ENCODE assay signal across 9 cellular contexts in genomic region chr16:4319454-4319853, GRCh38. TPM values are rescaled to one million over a fixed set of nuclear protein-coding genes. Genes with fewer than 3 reads are reported as not detected.
DNase-seq lines count a peak whose midpoint lies in the region; ATAC-seq, FAIRE-seq and TF ChIP-seq lines count a peak whose summit lies in the region.
"Had no signal": no experiment of that assay in that cellular context is flagged by ENCODE, and none has a peak within 500 bp of the region (broad histone marks: within the 10 kb centered on the region; RNA-seq: fewer than 3 reads in every experiment).

No MANE protein-coding gene starts in this region.

- H3K36me3 ChIP-seq in DND-41 (ENCODE audit: insufficient read depth, low read length), result no peaks in the 10 kb centered on the region
- no peaks in the 10 kb centered on the region for H3K36me3 ChIP-seq in KMS-11 (ENCODE audit: insufficient read depth)
- H3K36me3 ChIP-seq in K562 (ENCODE audit: control insufficient read depth, insufficient read depth, low read length), result no peaks in the 10 kb centered on the region
- H3K36me3 ChIP-seq in rectal smooth muscle tissue (ENCODE audit: control insufficient read depth, insufficient read depth, low read length), result no peaks in the 10 kb centered on the region

- no peak for FAIRE-seq in K562 (lab: Jason Lieb, UNC)
- FAIRE-seq: bronchial epithelial cell had no signal

- H3K9ac ChIP-seq in DND-41 (ENCODE audit: low read depth, low read length), result no peak overlapping the region
- no peak overlapping the region for H3K9ac ChIP-seq in KMS-11
- H3K9ac ChIP-seq in K562 (ENCODE audit: insufficient read depth in 1 of 2, low read depth in 2 of 2, low read length in 2 of 2), result peak overlapping the region in 1 of 2 experiments; percentile 72; a peak in 2 of 4 replicates
- H3K9ac ChIP-seq in rectal smooth muscle tissue (ENCODE audit: low read length), result no peak overlapping the region

- no peak for TF ChIP-seq EP300 in K562 (IDR thresholded peaks at IDR 0.05; ENCODE audit: low read length)

- H2AFZ ChIP-seq in DND-41 (ENCODE audit: low read depth, low read length), result no peak overlapping the region
- no peak overlapping the region for H2AFZ ChIP-seq in KMS-11 (ENCODE audit: low read depth)
- H2AFZ ChIP-seq in K562 (ENCODE audit: low read depth, low read length), result no peak overlapping the region

- TF ChIP-seq POLR2A in K562 (conservative IDR thresholded peaks at IDR 0.05), result no peak

- no peaks in the 10 kb centered on the region for H3K9me1 ChIP-seq in K562 (ENCODE audit: control insufficient read depth, insufficient read depth, low read length)

- H3K27ac ChIP-seq in DND-41 (ENCODE audit: low read length), result no peak overlapping the region
- no peak overlapping the region for H3K27ac ChIP-seq in KMS-11
- no peak overlapping the region for H3K27ac ChIP-seq in K562 (ENCODE audit: extremely low read depth, low read depth, low read length)
- H3K27ac ChIP-seq in rectal smooth muscle tissue (ENCODE audit: low read depth, low read length), result peak overlapping the region; percentile 32

- H3K79me2 ChIP-seq in DND-41 (ENCODE audit: insufficient read depth, low read length), result no peaks in the 10 kb centered on the region
- peaks cover 51% of the 10 kb centered on the region for H3K79me2 ChIP-seq in KMS-11 (ENCODE audit: insufficient read depth, low read depth)
- H3K79me2 ChIP-seq in K562 (ENCODE audit: control insufficient read depth, insufficient read depth, low read length), result peaks cover 19% of the 10 kb centered on the region

- POLR2A ChIA-PET in K562 (lab: Yijun Ruan, JAX), result interaction anchor here (0.7 kb wide), 1 partner anchor 10 kb away, joined by 3 read pairs; no protein-coding TSS in a partner anchor

- DNase-seq in DND-41 (peak; percentile 58), K562 (ENCODE audit: extremely low read depth in 1 of 4, low spot score in 3 of 4) (peak in 2 of 4 experiments; percentile 51 to 70), medulla oblongata (ENCODE audit: extremely low spot score) (no peak), AG08396 (ENCODE audit: low spot score) (no peak)

- TF ChIP-seq CTCF in DND-41 (IDR thresholded peaks at IDR 0.05; ENCODE audit: borderline replicate concordance, extremely low read depth, low read length, poor library complexity, severe bottlenecking) (no peak), KMS-11 (conservative IDR thresholded peaks at IDR 0.05; ENCODE audit: low read depth, low read length) (no peak), K562 (IDR thresholded peaks at IDR 0.05 in 2 of 3, conservative IDR thresholded peaks at IDR 0.05 in 1 of 3; ENCODE audit: insufficient read depth in 2 of 3, low read depth in 1 of 3, low read length in 3 of 3) (no peak)

- intact Hi-C loops in K562 (cut with micrococcal nuclease), result no loop called here

- 21% methylated on average over 9 of the region's 13 CpGs for WGBS in K562 (ENCODE audit: insufficient coverage, low coverage, missing lambda C conversion rate)

- H3K9me3 ChIP-seq in DND-41 (ENCODE audit: insufficient read depth, low read length, severe bottlenecking) (no peaks in the 10 kb centered on the region), K562 (replicated peaks; ENCODE audit: control insufficient read depth, insufficient read depth, low read depth, low read length) (no peaks in the 10 kb centered on the region)

- BruUV-seq in K562 (replicated peaks; lab: Mats Ljungman, UMichigan), result no TSS peak

- CTCF ChIA-PET in K562 (lab: Yijun Ruan, JAX; ENCODE audit: low intra/inter-chr PET ratio), result no interaction called here

- H3K4me1 ChIP-seq in DND-41 (ENCODE audit: insufficient read depth, low read length), result peaks cover 16% of the 10 kb centered on the region
- peaks cover 45% of the 10 kb centered on the region for H3K4me1 ChIP-seq in KMS-11 (ENCODE audit: low read depth, poor library complexity, severe bottlenecking)
- H3K4me1 ChIP-seq in K562 (replicated peaks in 1 of 2; ENCODE audit: control insufficient read depth in 2 of 2, insufficient read depth in 2 of 2, low read length in 2 of 2), result peaks cover 3 to 84% of the 10 kb centered on the region in 2 experiments; a peak in 4 of 5 replicates
- peaks cover 40% of the 10 kb centered on the region for H3K4me1 ChIP-seq in rectal smooth muscle tissue (ENCODE audit: control insufficient read depth, insufficient read depth, low read length)

- in situ Hi-C loops in K562 (cut with MboI), result no loop called here

- H3K4me3 ChIP-seq in DND-41 (ENCODE audit: low read depth in 1 of 2, low read length in 2 of 2), result no peak overlapping the region
- no peak overlapping the region for H3K4me3 ChIP-seq in KMS-11 (IDR thresholded peaks at IDR 0.05; ENCODE audit: insufficient read depth, low read depth, low read length)
- no peak overlapping the region for H3K4me3 ChIP-seq in K562
- no peak overlapping the region for H3K4me3 ChIP-seq in rectal smooth muscle tissue (ENCODE audit: low read length)

- H3K27me3 ChIP-seq in DND-41 (ENCODE audit: insufficient read depth, low read length, poor library complexity) (peaks cover 9% of the 10 kb centered on the region), KMS-11 (ENCODE audit: insufficient read depth, low read depth) (no peaks in the 10 kb centered on the region), K562 (ENCODE audit: control insufficient read depth in 2 of 2, insufficient read depth in 2 of 2, low read length in 2 of 2) (no peaks in the 10 kb centered on the region), rectal smooth muscle tissue (ENCODE audit: control insufficient read depth, insufficient read depth, low read length) (peaks cover 9% of the 10 kb centered on the region)

- ATAC-seq in DND-41 (ENCODE audit: insufficient read depth, low read depth) (peak; percentile 56), K562 (peak; percentile 62), GM21360 (IDR thresholded peaks at IDR 0.05; ENCODE audit: unreplicated experiment) (no peak), HG03196 (IDR thresholded peaks at IDR 0.05; ENCODE audit: unreplicated experiment) (no peak)

- H3K4me2 ChIP-seq in DND-41 (ENCODE audit: insufficient read depth, low read length) (no peak overlapping the region), KMS-11 (peak overlapping the region; percentile 96), K562 (ENCODE audit: insufficient read depth, low read length) (no peak overlapping the region)

- TF ChIP-seq RAD21 in K562 (CRISPR knock-in tag; conservative IDR thresholded peaks at IDR 0.05 in 1 of 2, IDR thresholded peaks at IDR 0.05 in 1 of 2), result no peak

- H4K20me1 ChIP-seq in DND-41 (ENCODE audit: insufficient read depth, low read length) (peaks cover 45% of the 10 kb centered on the region), KMS-11 (ENCODE audit: insufficient read depth) (no peaks in the 10 kb centered on the region; the same call in 1 of the 2 replicates), K562 (replicated peaks; ENCODE audit: control insufficient read depth, insufficient read depth, low read length) (peaks cover 9% of the 10 kb centered on the region)

RNA-seq across cellular contexts. Expression of gene GLIS2, which starts 3.6 kb away (rescaled TPM):
- 2.1 and 6.1 TPM in 2 replicates for total RNA-seq in K562 (2011; cell fraction: chromatin; rRNA removed; ENCODE audit: low replicate concordance)
- total RNA-seq in K562 (2011; cell fraction: nucleolus; rRNA removed), result 3.8 and 4.2 TPM in 2 replicates
- 2.9 and 3.6 TPM in 2 replicates for total RNA-seq in K562 (2011; cell fraction: nucleoplasm; rRNA removed)
- total RNA-seq in K562 (2014; rRNA removed), result 0.91 and 1.4 TPM in 2 replicates
- 0.10 and 0.11 TPM in 2 replicates for total RNA-seq in K562 (2014; rRNA removed; fragmentation: Illumina TruSeq; extraction: Trizol)
- 0.33 and 0.68 TPM in 2 replicates for total RNA-seq in K562 (2015; rRNA removed; fragmentation: Illumina TruSeq; extraction: Trizol)
- 7.6 and 9.0 TPM in 2 replicates for total RNA-seq in K562 (2021)
- polyA plus RNA-seq in K562 (2011; rRNA removed), result 0.57 and 1.0 TPM in 2 replicates
- polyA plus RNA-seq in K562 (2011; cell fraction: cytosol; rRNA removed), result 1.0 and 2.2 TPM in 2 replicates
- polyA plus RNA-seq in K562 (2011; cell fraction: nucleus; rRNA removed), result 2.8 and 4.9 TPM in 2 replicates
- polyA plus RNA-seq in K562 (2012), result 6.8 and 7.9 TPM in 2 replicates
- polyA plus RNA-seq in K562 (2014; fragmentation: Illumina TruSeq; extraction: Trizol), result 2.2 and 5.8 TPM in 2 replicates
- under 1 TPM; 0.10 to 0.25 TPM for polyA plus RNA-seq in K562 (2014; fragmentation: Nextera tagmentation; extraction: Ambion mirVana)
- polyA plus RNA-seq in K562 (2014; rRNA removed), result 2.3 and 2.9 TPM in 2 replicates
- 0.27 and 0.32 TPM in 2 replicates for polyA minus RNA-seq in K562 (2011; rRNA and poly(A)+ RNA removed)
- 3.3 and 4.6 TPM in 2 replicates for polyA minus RNA-seq in K562 (2011; cell fraction: cytosol; rRNA and poly(A)+ RNA removed)
- 1.00 and 1.1 TPM in 2 replicates for polyA minus RNA-seq in K562 (2011; cell fraction: nucleus; rRNA and poly(A)+ RNA removed)

RNA-seq across cellular contexts. Expression of gene PAM16, which starts 31.7 kb away (rescaled TPM):
- total RNA-seq in K562 (2011; cell fraction: chromatin; rRNA removed; ENCODE audit: low replicate concordance), result 70.0 and 135 TPM in 2 replicates
- 74.5 and 92.1 TPM in 2 replicates for total RNA-seq in K562 (2011; cell fraction: nucleolus; rRNA removed)
- total RNA-seq in K562 (2011; cell fraction: nucleoplasm; rRNA removed), result 76.8 and 107 TPM in 2 replicates
- total RNA-seq in K562 (2014; rRNA removed), result 173 and 213 TPM in 2 replicates
- 32.6 and 38.7 TPM in 2 replicates for total RNA-seq in K562 (2014; rRNA removed; fragmentation: Illumina TruSeq; extraction: Trizol)
- total RNA-seq in K562 (2015; rRNA removed; fragmentation: Illumina TruSeq; extraction: Trizol), result 48.4 and 56.1 TPM in 2 replicates
- 123 and 150 TPM in 2 replicates for total RNA-seq in K562 (2021)
- 79.3 and 88.9 TPM in 2 replicates for polyA plus RNA-seq in K562 (2011; rRNA removed)
- 175 and 283 TPM in 2 replicates for polyA plus RNA-seq in K562 (2011; cell fraction: cytosol; rRNA removed)
- polyA plus RNA-seq in K562 (2011; cell fraction: nucleus; rRNA removed), result 85.0 and 101 TPM in 2 replicates
- 96.6 and 100 TPM in 2 replicates for polyA plus RNA-seq in K562 (2012)
- 49.0 and 66.3 TPM in 2 replicates for polyA plus RNA-seq in K562 (2014; fragmentation: Illumina TruSeq; extraction: Trizol)
- polyA plus RNA-seq in K562 (2014; fragmentation: Nextera tagmentation; extraction: Ambion mirVana), result 10 to 100 TPM; 41.5 to 81.1 TPM
- 243 and 273 TPM in 2 replicates for polyA plus RNA-seq in K562 (2014; rRNA removed)
- polyA minus RNA-seq in K562 (2011; rRNA and poly(A)+ RNA removed), result 10.6 and 11.8 TPM in 2 replicates
- 19.8 and 22.7 TPM in 2 replicates for polyA minus RNA-seq in K562 (2011; cell fraction: cytosol; rRNA and poly(A)+ RNA removed)
- polyA minus RNA-seq in K562 (2011; cell fraction: nucleus; rRNA and poly(A)+ RNA removed), result 10.8 and 13.7 TPM in 2 replicates

RNA-seq across cellular contexts. Expression of gene TFAP4, which starts 46.6 kb away (rescaled TPM):
- 12.1 and 23.1 TPM in 2 replicates for total RNA-seq in K562 (2011; cell fraction: chromatin; rRNA removed; ENCODE audit: low replicate concordance)
- total RNA-seq in K562 (2011; cell fraction: nucleolus; rRNA removed), result 12.4 and 13.3 TPM in 2 replicates
- 11.0 and 16.1 TPM in 2 replicates for total RNA-seq in K562 (2011; cell fraction: nucleoplasm; rRNA removed)
- total RNA-seq in K562 (2014; rRNA removed) (27.7 and 28.8 TPM in 2 replicates), K562 (2014; rRNA removed; fragmentation: Illumina TruSeq; extraction: Trizol) (5.6 and 7.7 TPM in 2 replicates), K562 (2015; rRNA removed; fragmentation: Illumina TruSeq; extraction: Trizol) (16.2 and 16.9 TPM in 2 replicates), K562 (2021) (31.2 and 32.8 TPM in 2 replicates)
- polyA plus RNA-seq in K562 (2011; rRNA removed) (8.5 and 15.3 TPM in 2 replicates), K562 (2014; fragmentation: Illumina TruSeq; extraction: Trizol) (10.6 and 13.6 TPM in 2 replicates), K562 (2014; fragmentation: Nextera tagmentation; extraction: Ambion mirVana) (under 1 TPM; 0.10 to 0.11 TPM), K562 (2014; rRNA removed) (19.8 and 22.6 TPM in 2 replicates)
- 8.1 and 15.3 TPM in 2 replicates for polyA plus RNA-seq in K562 (2011; cell fraction: cytosol; rRNA removed)
- 12.2 and 17.2 TPM in 2 replicates for polyA plus RNA-seq in K562 (2011; cell fraction: nucleus; rRNA removed)
- polyA plus RNA-seq in K562 (2012), result 15.9 and 19.7 TPM in 2 replicates
- polyA minus RNA-seq in K562 (2011; rRNA and poly(A)+ RNA removed), result 14.2 and 15.3 TPM in 2 replicates
- polyA minus RNA-seq in K562 (2011; cell fraction: cytosol; rRNA and poly(A)+ RNA removed), result 15.2 and 18.3 TPM in 2 replicates
- 5.0 and 8.7 TPM in 2 replicates for polyA minus RNA-seq in K562 (2011; cell fraction: nucleus; rRNA and poly(A)+ RNA removed)

RNA-seq across cellular contexts. Expression of gene VASN, which starts 52.2 kb away (rescaled TPM):
- 1.2 and 9.8 TPM in 2 replicates for total RNA-seq in K562 (2011; cell fraction: chromatin; rRNA removed; ENCODE audit: low replicate concordance)
- 10.1 and 15.2 TPM in 2 replicates for total RNA-seq in K562 (2011; cell fraction: nucleolus; rRNA removed)
- total RNA-seq in K562 (2011; cell fraction: nucleoplasm; rRNA removed), result 3.7 and 5.7 TPM in 2 replicates
- 1.7 and 2.2 TPM in 2 replicates for total RNA-seq in K562 (2014; rRNA removed)
- 0.06 and 0.07 TPM in 2 replicates for total RNA-seq in K562 (2014; rRNA removed; fragmentation: Illumina TruSeq; extraction: Trizol)
- 0.51 and 1.1 TPM in 2 replicates for total RNA-seq in K562 (2015; rRNA removed; fragmentation: Illumina TruSeq; extraction: Trizol)
- total RNA-seq in K562 (2021), result 2.4 and 2.5 TPM in 2 replicates
- 0.31 and 1.2 TPM in 2 replicates for polyA plus RNA-seq in K562 (2011; rRNA removed)
- 0.78 and 3.2 TPM in 2 replicates for polyA plus RNA-seq in K562 (2011; cell fraction: cytosol; rRNA removed)
- polyA plus RNA-seq in K562 (2011; cell fraction: nucleus; rRNA removed), result 1.2 and 2.6 TPM in 2 replicates
- polyA plus RNA-seq in K562 (2012), result 2.9 and 6.1 TPM in 2 replicates
- 0.16 and 0.42 TPM in 2 replicates for polyA plus RNA-seq in K562 (2014; fragmentation: Illumina TruSeq; extraction: Trizol)
- polyA plus RNA-seq in K562 (2014; fragmentation: Nextera tagmentation; extraction: Ambion mirVana), result under 1 TPM in 1 of 2 experiments, not detected in 1; 0.01 TPM
- polyA plus RNA-seq in K562 (2014; rRNA removed), result 0.78 and 0.90 TPM in 2 replicates
- 0.56 and 0.63 TPM in 2 replicates for polyA minus RNA-seq in K562 (2011; rRNA and poly(A)+ RNA removed)
- polyA minus RNA-seq in K562 (2011; cell fraction: cytosol; rRNA and poly(A)+ RNA removed), result 1.1 and 2.8 TPM in 2 replicates
- 3.4 and 6.3 TPM in 2 replicates for polyA minus RNA-seq in K562 (2011; cell fraction: nucleus; rRNA and poly(A)+ RNA removed)

Comparison
In these comparisons a context has a peak if more than half of its experiments do, and no peak if none do; other contexts are left out.
1. ATAC-seq: peak in DND-41 (single experiment) and K562 (single experiment); none in GM21360 (single experiment) and HG03196 (single experiment).